In the genomic region with DNA sequence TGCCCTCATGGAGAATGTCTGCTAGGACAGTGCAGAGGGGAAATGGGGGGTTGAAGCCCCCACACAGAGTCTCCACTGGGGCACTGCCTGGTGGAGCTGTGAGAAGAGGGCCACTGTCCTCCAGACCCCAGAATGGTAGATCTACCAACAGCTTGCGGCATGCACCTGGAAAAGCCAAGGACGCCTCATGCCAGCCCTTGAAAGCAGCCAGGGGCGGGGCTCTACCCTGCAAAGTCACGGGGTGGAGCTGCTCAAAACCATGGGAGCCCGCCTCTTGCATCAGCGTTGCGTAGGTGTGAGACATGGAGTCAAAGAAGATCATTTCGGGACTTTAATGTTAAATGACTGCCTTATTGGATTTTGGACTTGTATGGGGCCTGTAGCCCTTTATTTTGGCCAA, we compare ENCODE assay signal across 29 cellular contexts.
"Had no signal": no experiment of that assay in that cellular context is flagged by ENCODE, and none has a peak within 500 bp of the region (broad histone marks: within the 10 kb centered on the region; RNA-seq: fewer than 3 reads in every experiment).

No MANE protein-coding gene starts in this region.

- DNase-seq: activated CD4-positive, alpha-beta memory T cell treated with anti-CD3 and anti-CD28 coated beads for 36 hours; activated CD4-positive, alpha-beta T cell treated with anti-CD3 and anti-CD28 coated beads, Interleukin-2, amount 10 ng/mL, durations not matched to agents 24 days and 14 days; activated CD4-positive, CD25-positive, alpha-beta regulatory T cell treated with anti-CD3 and anti-CD28 coated beads, Interleukin-2, amount 50 U/mL, for 72 hours; activated CD8-positive, alpha-beta memory T cell treated with anti-CD3 and anti-CD28 coated beads, Interleukin-2, amount 50 U/mL, for 48 hours; activated naive CD8-positive, alpha-beta T cell treated with anti-CD3 and anti-CD28 coated beads, Interleukin-2, amount 50 U/mL, for 24 hours; activated T-cell treated with anti-CD3 and anti-CD28 coated beads, Interleukin-2, amount 50 U/mL, for 24 hours; body of pancreas; cerebellar nuclear complex; dorsolateral prefrontal cortex; effector memory CD4-positive, alpha-beta T cell; gastrocnemius medialis; glutamatergic neuron; left lung; naive B cell; retina; small intestine; stimulated activated CD4-positive, alpha-beta T cell treated with anti-CD3 and anti-CD28 coated beads, Interleukin-1b, Interleukin-23, amount 100 ng/mL, for 48 hours; stimulated activated naive CD4-positive, alpha-beta T cell; T-helper 17 cell; T1000; uterus had no signal

- H3K9me3 ChIP-seq: body of pancreas, gastrocnemius medialis, left lung, pancreas, prostate gland, suprapubic skin, uterus had no signal

- H3K4me1 Mint-ChIP-seq: naive B cell had no signal

- H3K4me1 ChIP-seq: body of pancreas, left lung, pancreas, prostate gland, suprapubic skin, uterus had no signal

- H3K4me3 Mint-ChIP-seq: activated CD4-positive, alpha-beta memory T cell treated with anti-CD3 and anti-CD28 coated beads for 36 hours; activated CD4-positive, alpha-beta T cell treated with anti-CD3 and anti-CD28 coated beads, Interleukin-2, amount 10 ng/mL, durations not matched to agents 24 days and 14 days; activated naive CD4-positive, alpha-beta T cell treated with anti-CD3 and anti-CD28 coated beads, Interleukin-2, amount 50 U/mL, for 24 hours; activated naive CD8-positive, alpha-beta T cell treated with anti-CD3 and anti-CD28 coated beads, Interleukin-2, amount 50 U/mL, for 24 hours; naive B cell; T-helper 17 cell; type B pancreatic cell had no signal

- H3K36me3 Mint-ChIP-seq: activated CD4-positive, alpha-beta memory T cell treated with anti-CD3 and anti-CD28 coated beads for 36 hours; activated naive CD4-positive, alpha-beta T cell treated with anti-CD3 and anti-CD28 coated beads, Interleukin-2, amount 50 U/mL, for 24 hours; type B pancreatic cell had no signal

- ATAC-seq: activated naive CD8-positive, alpha-beta T cell treated with anti-CD3 and anti-CD28 coated beads, Interleukin-2, amount 50 U/mL, for 24 hours; body of pancreas; gastrocnemius medialis; left lung; sciatic nerve; T-helper 17 cell had no signal

- H3K36me3 ChIP-seq: gastrocnemius medialis, left lung, pancreas, prostate gland, suprapubic skin, uterus had no signal

- H3K27me3 Mint-ChIP-seq: activated CD4-positive, alpha-beta T cell treated with anti-CD3 and anti-CD28 coated beads, Interleukin-2, amount 10 ng/mL, durations not matched to agents 24 days and 14 days; activated naive CD4-positive, alpha-beta T cell treated with anti-CD3 and anti-CD28 coated beads, Interleukin-2, amount 50 U/mL, for 24 hours; activated naive CD8-positive, alpha-beta T cell treated with anti-CD3 and anti-CD28 coated beads, Interleukin-2, amount 50 U/mL, for 24 hours; activated T-cell treated with anti-CD3 and anti-CD28 coated beads, Interleukin-2, amount 50 U/mL, for 24 hours; naive B cell; type B pancreatic cell had no signal

- H3K27ac ChIP-seq: prostate gland had no signal

- H3K4me3 ChIP-seq: body of pancreas, coronary artery, dorsolateral prefrontal cortex, gastrocnemius medialis, left lung, lung, pancreas, prostate gland, suprapubic skin, uterus had no signal

- H3K27me3 ChIP-seq: body of pancreas, dorsolateral prefrontal cortex, gastrocnemius medialis, left lung, pancreas, suprapubic skin, uterus had no signal

- H3K9me3 Mint-ChIP-seq: activated CD4-positive, alpha-beta memory T cell treated with anti-CD3 and anti-CD28 coated beads for 36 hours; activated naive CD4-positive, alpha-beta T cell treated with anti-CD3 and anti-CD28 coated beads, Interleukin-2, amount 50 U/mL, for 24 hours; activated T-cell treated with anti-CD3 and anti-CD28 coated beads, Interleukin-2, amount 50 U/mL, for 24 hours had no signal

- H3K27ac Mint-ChIP-seq: activated CD4-positive, alpha-beta memory T cell treated with anti-CD3 and anti-CD28 coated beads for 36 hours; activated CD4-positive, alpha-beta T cell treated with anti-CD3 and anti-CD28 coated beads, Interleukin-2, amount 10 ng/mL, durations not matched to agents 24 days and 14 days; activated naive CD4-positive, alpha-beta T cell treated with anti-CD3 and anti-CD28 coated beads, Interleukin-2, amount 50 U/mL, for 24 hours; naive B cell; T-helper 17 cell; type B pancreatic cell had no signal
